ENCODE assay signal across 26 cellular contexts in genomic region chr1:3629561-3630160, GRCh38. TPM values are rescaled to one million over a fixed set of nuclear protein-coding genes. Genes with fewer than 3 reads are reported as not detected.
DNase-seq lines count a peak whose midpoint lies in the region; TF ChIP-seq lines count a peak whose summit lies in the region.
"Had no signal": no experiment of that assay in that cellular context is flagged by ENCODE, and none has a peak within 500 bp of the region (broad histone marks: within the 10 kb centered on the region; RNA-seq: fewer than 3 reads in every experiment).

No MANE protein-coding gene starts in this region.

- DNase-seq in activated CD4-positive, alpha-beta T cell treated with anti-CD3 and anti-CD28 coated beads, Interleukin-2, amount 10 ng/mL, durations not matched to agents 7 days and 5 days: no peak
- no peak for DNase-seq in activated CD4-positive, alpha-beta T cell treated with anti-CD3 and anti-CD28 coated beads, Interleukin-2, amount 50 U/mL, for 1 hour
- DNase-seq in spleen (peak; percentile 61), G401 (ENCODE audit: low spot score) (no peak), GM03348 (ENCODE audit: low spot score) (no peak), DMS153 (lab: John Stamatoyannopoulos, UW) (no peak)
- DNase-seq: activated CD4-positive, alpha-beta T cell treated with anti-CD3 and anti-CD28 coated beads for 4 hours; activated T-cell treated with anti-CD3 and anti-CD28 coated beads, Interleukin-2, amount 50 U/mL, for 4 hours; body of pancreas; CD4-positive, alpha-beta memory T cell; effector CD4-positive, alpha-beta T cell; H9; islet precursor cell; NCI-H1436 treated with DMSO at 0.1 percent for 48 hours; NCI-H2107; NCI-H446; NCI-H774; stimulated activated CD4-positive, alpha-beta T cell treated with anti-CD3 and anti-CD28 coated beads, Interleukin-2, amount 100 ng/mL, for 48 hours; substantia nigra had no signal

- 91 to 97% (median 94%) methylated on average over 13 to 16 of the region's 16 CpGs for WGBS in spleen, 5 donors

- TF ChIP-seq CTCF in OCI-LY1 (IDR thresholded peaks at IDR 0.05; ENCODE audit: low read length) (no peak), spleen (IDR thresholded peaks at IDR 0.05 in 8 of 11, conservative IDR thresholded peaks at IDR 0.05 in 3 of 11) (no peak)

- no peaks in the 10 kb centered on the region for H3K9me3 Mint-ChIP-seq in activated CD4-positive, alpha-beta T cell treated with anti-CD3 and anti-CD28 coated beads, Interleukin-2, amount 10 ng/mL, durations not matched to agents 7 days and 5 days
- H3K9me3 Mint-ChIP-seq: activated T-cell treated with anti-CD3 and anti-CD28 coated beads, Interleukin-2, amount 50 U/mL, for 4 hours; H9; natural killer cell treated with Interleukin-12 subunit alpha and Interleukin-12 subunit beta and Interleukin-15 and Interleukin-18, amount 100 ng/mL, for 72 hours had no signal

- H3K79me2 ChIP-seq in OCI-LY1 (ENCODE audit: insufficient read depth, low read length): no peaks in the 10 kb centered on the region
- H3K79me2 ChIP-seq: parathyroid adenoma had no signal

- no peaks in the 10 kb centered on the region for H3K9me3 ChIP-seq in OCI-LY1 (ENCODE audit: low read length)
- H3K9me3 ChIP-seq in spleen: no peaks in the 10 kb centered on the region
- H3K9me3 ChIP-seq: body of pancreas had no signal

- H4K20me1 ChIP-seq in OCI-LY1 (ENCODE audit: insufficient read depth, low read length): no peaks in the 10 kb centered on the region

- H3K4me3 ChIP-seq in OCI-LY1 (ENCODE audit: low read depth, low read length, poor library complexity, severe bottlenecking) (no peak overlapping the region), spleen (no peak overlapping the region)
- H3K4me3 ChIP-seq: body of pancreas had no signal

- H3K27me3 Mint-ChIP-seq in activated CD4-positive, alpha-beta T cell treated with anti-CD3 and anti-CD28 coated beads, Interleukin-2, amount 10 ng/mL, durations not matched to agents 7 days and 5 days: no peaks in the 10 kb centered on the region
- H3K27me3 Mint-ChIP-seq: CD4-positive, alpha-beta memory T cell; natural killer cell treated with Interleukin-12 subunit alpha and Interleukin-12 subunit beta and Interleukin-15 and Interleukin-18, amount 100 ng/mL, for 72 hours had no signal

- peaks cover 51% of the 10 kb centered on the region; the same call in 1 of the 2 replicates for H3K36me3 ChIP-seq in OCI-LY1 (ENCODE audit: insufficient read depth, low read length)
- H3K36me3 ChIP-seq in spleen: peaks cover 5 to 87% (median 73%) of the 10 kb centered on the region in 6 donors

- intact Hi-C loops in spleen (cut with DNase I; ENCODE audit: low total_unique reads): no loop called here

- no peak overlapping the region for H3K9ac ChIP-seq in OCI-LY1 (ENCODE audit: low read length)
- H3K9ac ChIP-seq: KMS-11, parathyroid adenoma had no signal

- TF ChIP-seq POLR2A in spleen (IDR thresholded peaks at IDR 0.05): no peak

- no peaks in the 10 kb centered on the region for H3K27me3 ChIP-seq in OCI-LY1 (ENCODE audit: insufficient read depth, low read length)
- H3K27me3 ChIP-seq in spleen (replicated peaks in 1 of 7): no peaks in the 10 kb centered on the region
- H3K27me3 ChIP-seq: body of pancreas had no signal

- H3K4me3 Mint-ChIP-seq in activated CD4-positive, alpha-beta T cell treated with anti-CD3 and anti-CD28 coated beads, Interleukin-2, amount 10 ng/mL, durations not matched to agents 7 days and 5 days: no peak overlapping the region
- H3K4me3 Mint-ChIP-seq: activated T-cell treated with anti-CD3 and anti-CD28 coated beads, Interleukin-2, amount 50 U/mL, for 4 hours; CD4-positive, alpha-beta memory T cell; H9; natural killer cell treated with Interleukin-12 subunit alpha and Interleukin-12 subunit beta and Interleukin-15 and Interleukin-18, amount 100 ng/mL, for 72 hours had no signal

- H3K9me2 ChIP-seq in OCI-LY1 (ENCODE audit: low read depth, low read length): no peaks in the 10 kb centered on the region

- peak overlapping the region; percentile 9 for H3K27ac Mint-ChIP-seq in activated CD4-positive, alpha-beta T cell treated with anti-CD3 and anti-CD28 coated beads, Interleukin-2, amount 10 ng/mL, durations not matched to agents 7 days and 5 days
- H3K27ac Mint-ChIP-seq: natural killer cell treated with Interleukin-12 subunit alpha and Interleukin-12 subunit beta and Interleukin-15 and Interleukin-18, amount 100 ng/mL, for 72 hours had no signal

- in situ Hi-C loops in G401 (cut with HindIII; ENCODE audit: low sequenced_read_pairs): loop anchor here (5.0 kb wide), 1 partner anchor 92 kb away; no protein-coding TSS in a partner anchor

- H3K36me3 Mint-ChIP-seq in activated CD4-positive, alpha-beta T cell treated with anti-CD3 and anti-CD28 coated beads, Interleukin-2, amount 10 ng/mL, durations not matched to agents 7 days and 5 days (ENCODE audit: low read depth): peaks cover 9% of the 10 kb centered on the region
- H3K36me3 Mint-ChIP-seq: natural killer cell treated with Interleukin-12 subunit alpha and Interleukin-12 subunit beta and Interleukin-15 and Interleukin-18, amount 100 ng/mL, for 72 hours had no signal

- peak overlapping the region; percentile 41 for H3K27ac ChIP-seq in OCI-LY1 (ENCODE audit: low read depth, low read length, poor library complexity, severe bottlenecking)
- H3K27ac ChIP-seq in cingulate gyrus (ENCODE audit: low read depth, low read length): peak overlapping the region; percentile 49
- H3K27ac ChIP-seq in spleen: no peak overlapping the region
- H3K27ac ChIP-seq: 22Rv1, body of pancreas, KMS-11, parathyroid adenoma had no signal

- POLR2A ChIA-PET in activated CD4-positive, alpha-beta T cell treated with anti-CD3 and anti-CD28 coated beads, Interleukin-2, amount 10 ng/mL, durations not matched to agents 7 days and 5 days (lab: Charles Lee): no interaction called here

- 0 out of 2 replicates have a peak, but pooled peaks cover 3% of the 10 kb centered on the region for H3F3A ChIP-seq in OCI-LY1 (ENCODE audit: insufficient read depth, low read length)

- no peak overlapping the region for H3K4me2 ChIP-seq in OCI-LY1 (ENCODE audit: low read length)
- H3K4me2 ChIP-seq: KMS-11 had no signal

- peaks cover 19% of the 10 kb centered on the region for H3K4me1 ChIP-seq in OCI-LY1 (ENCODE audit: insufficient read depth, low read length, severe bottlenecking)
- peaks cover 4 to 23% (median 17%) of the 10 kb centered on the region in 6 donors for H3K4me1 ChIP-seq in spleen
- H3K4me1 ChIP-seq: parathyroid adenoma had no signal

- H3K4me1 Mint-ChIP-seq in activated CD4-positive, alpha-beta T cell treated with anti-CD3 and anti-CD28 coated beads, Interleukin-2, amount 10 ng/mL, durations not matched to agents 7 days and 5 days: peaks cover 8% of the 10 kb centered on the region

- CTCF ChIA-PET in activated CD4-positive, alpha-beta T cell treated with anti-CD3 and anti-CD28 coated beads, Interleukin-2, amount 10 ng/mL, durations not matched to agents 7 days and 5 days (lab: Charles Lee): interaction anchor here (0.8 to 1.2 kb wide), 3 partner anchors 9 to 10 kb away, joined by 3 to 5 read pairs (median 3); no protein-coding TSS in a partner anchor

- no peak overlapping the region for H2AFZ ChIP-seq in OCI-LY1 (ENCODE audit: low read length)
- H2AFZ ChIP-seq: parathyroid adenoma had no signal

RNA-seq across cellular contexts. Expression of gene TPRG1L, which starts 4.8 kb away (rescaled TPM):
- total RNA-seq in activated CD4-positive, alpha-beta T cell treated with anti-CD3 and anti-CD28 coated beads, Interleukin-2, amount 10 ng/mL, durations not matched to agents 7 days and 5 days: 10 to 100 TPM; 13.6 to 14.7 TPM
- 10 to 100 TPM; 23.7 to 45.9 (median 32.5) TPM for total RNA-seq in spleen
- 10 to 100 TPM; 19.9 to 35.7 (median 20.9) TPM for polyA plus RNA-seq in spleen
- 19.2 and 21.7 TPM in 2 replicates for total RNA-seq in G401 (2014; rRNA removed; shearing (Covaris generic))

RNA-seq across cellular contexts. Expression of gene MEGF6, which starts 18.4 kb away (rescaled TPM):
- total RNA-seq in activated CD4-positive, alpha-beta T cell treated with anti-CD3 and anti-CD28 coated beads, Interleukin-2, amount 10 ng/mL, durations not matched to agents 7 days and 5 days: 10 to 100 TPM; 20.7 to 26.6 TPM
- total RNA-seq in spleen: 10 to 100 TPM in 6 of 7 donors, 1 to 10 TPM in 1; 8.7 to 39.5 (median 27.1) TPM
- polyA plus RNA-seq in spleen: 10 to 100 TPM in 2 of 3 donors, 1 to 10 TPM in 1; 8.8 to 16.5 (median 10.0) TPM
- 8.1 and 8.7 TPM in 2 replicates for total RNA-seq in G401 (2014; rRNA removed; shearing (Covaris generic))

RNA-seq across cellular contexts. Expression of gene WRAP73, which starts 20.2 kb away (rescaled TPM):
- total RNA-seq in activated CD4-positive, alpha-beta T cell treated with anti-CD3 and anti-CD28 coated beads, Interleukin-2, amount 10 ng/mL, durations not matched to agents 7 days and 5 days: 10 to 100 TPM; 32.6 to 34.8 TPM
- total RNA-seq in spleen: 10 to 100 TPM; 21.0 to 28.0 (median 26.4) TPM
- polyA plus RNA-seq in spleen: 10 to 100 TPM; 20.1 to 28.3 (median 24.2) TPM
- total RNA-seq in G401 (2014; rRNA removed; shearing (Covaris generic)): 34.5 and 40.8 TPM in 2 replicates

RNA-seq across cellular contexts. Expression of gene TP73, which starts 22.7 kb away (rescaled TPM):
- total RNA-seq in activated CD4-positive, alpha-beta T cell treated with anti-CD3 and anti-CD28 coated beads, Interleukin-2, amount 10 ng/mL, durations not matched to agents 7 days and 5 days: 1 to 10 TPM; 2.0 to 2.5 TPM
- 1 to 10 TPM in 5 of 7 donors, under 1 TPM in 2; 0.63 to 4.3 (median 1.6) TPM for total RNA-seq in spleen
- under 1 TPM; 0.11 to 0.48 (median 0.21) TPM for polyA plus RNA-seq in spleen
- 0.86 and 2.4 TPM in 2 replicates for total RNA-seq in G401 (2014; rRNA removed; shearing (Covaris generic))
- total RNA-seq: epithelial cell of proximal tubule had no signal

Comparison
In these comparisons a context has a peak if more than half of its experiments do, and no peak if none do; other contexts are left out.
1. H3K27ac ChIP-seq: peak in OCI-LY1 (single experiment) and cingulate gyrus (single experiment); none in spleen (0 of 8).